In genomic region chr12:19323768-19324167, GRCh38 we compare ENCODE assay signal across 21 cellular contexts.
DNase-seq lines count a peak whose midpoint lies in the region; TF ChIP-seq lines count a peak whose summit lies in the region.
"Had no signal": no experiment of that assay in that cellular context is flagged by ENCODE, and none has a peak within 500 bp of the region (broad histone marks: within the 10 kb centered on the region; RNA-seq: fewer than 3 reads in every experiment).

No MANE protein-coding gene starts in this region.

- peak overlapping the region; percentile 66 for H3K27ac ChIP-seq in smooth muscle cell (ENCODE audit: low read depth)
- H3K27ac ChIP-seq: KMS-11 had no signal

- POLR2A ChIA-PET in BJ (lab: Charles Lee), result interaction anchor here (0.7 kb wide), 1 partner anchor 12 kb away, joined by 6 read pairs; no protein-coding TSS in a partner anchor

- CTCF ChIA-PET in BJ (lab: Yijun Ruan, JAX), result interaction anchor here (1.0 kb wide), 1 partner anchor 9 kb away, joined by 3 read pairs; no protein-coding TSS in a partner anchor

- peak overlapping the region; percentile 28 for H3K4me2 ChIP-seq in smooth muscle cell
- H3K4me2 ChIP-seq: KMS-11, SK-N-SH had no signal

- WGBS in smooth muscle cell (ENCODE audit: low lambda C conversion rate), result 2% methylated on average over 2 of the region's 2 CpGs

- H3K9ac ChIP-seq in smooth muscle cell (ENCODE audit: low read depth), result no peak overlapping the region
- H3K9ac ChIP-seq: KMS-11, SK-N-SH had no signal

- no peaks in the 10 kb centered on the region for H3K27me3 ChIP-seq in BJ (ENCODE audit: control insufficient read depth, insufficient read depth, low read length)
- H3K27me3 ChIP-seq in smooth muscle cell (ENCODE audit: low read depth), result no peaks in the 10 kb centered on the region

- no peaks in the 10 kb centered on the region for H3K36me3 ChIP-seq in BJ (ENCODE audit: control insufficient read depth, insufficient read depth, low read length)
- H3K36me3 ChIP-seq in smooth muscle cell (ENCODE audit: low read depth), result no peaks in the 10 kb centered on the region

- peaks cover 9% of the 10 kb centered on the region for H3K4me1 ChIP-seq in smooth muscle cell (ENCODE audit: low read depth)
- H3K4me1 ChIP-seq: Caco-2 had no signal

- no peaks in the 10 kb centered on the region for H3K9me3 ChIP-seq in smooth muscle cell (replicated peaks; ENCODE audit: low read depth)
- H3K9me3 ChIP-seq: Caco-2, SK-N-SH had no signal

- no peaks in the 10 kb centered on the region for H3F3A ChIP-seq in smooth muscle cell (ENCODE audit: low read depth)

- H3K4me3 ChIP-seq in BJ (ENCODE audit: low read depth, low read length) (no peak overlapping the region), fibroblast of villous mesenchyme (ENCODE audit: low read depth, low read length) (no peak overlapping the region), smooth muscle cell (no peak overlapping the region)

- H4K20me1 ChIP-seq in smooth muscle cell (ENCODE audit: low read depth), result no peaks in the 10 kb centered on the region

- peaks cover 2% of the 10 kb centered on the region for H3K79me2 ChIP-seq in smooth muscle cell (ENCODE audit: low read depth)

- no peak overlapping the region for H2AFZ ChIP-seq in smooth muscle cell (ENCODE audit: low read depth)

- TF ChIP-seq CTCF in BJ (IDR thresholded peaks at IDR 0.05; ENCODE audit: insufficient read depth, low read depth, low read length) (no peak), fibroblast of villous mesenchyme (IDR thresholded peaks at IDR 0.05; ENCODE audit: insufficient read depth, low read depth, low read length) (no peak), smooth muscle cell (IDR thresholded peaks at IDR 0.05; ENCODE audit: borderline replicate concordance, insufficient read depth, poor library complexity, severe bottlenecking) (no peak)

- DNase-seq in BJ (ENCODE audit: low read depth), result peak; percentile 71
- DNase-seq in LHCN-M2 (ENCODE audit: low read depth), result peak; percentile 42
- DNase-seq in fibroblast of villous mesenchyme (ENCODE audit: low read depth), result peak; percentile 95
- no peak for DNase-seq in smooth muscle cell (lab: John Stamatoyannopoulos, UW; ENCODE audit: unreplicated experiment)
- no peak for DNase-seq in stimulated activated CD4-positive, alpha-beta T cell treated with anti-CD3 and anti-CD28 coated beads, Interleukin-15, amount 100 ng/mL, for 24 hours
- no peak for DNase-seq in activated T-cell treated with anti-CD3 and anti-CD28 coated beads, Interleukin-2, amount 50 U/mL, for 1 hour
- DNase-seq in COLO829 (ENCODE audit: low spot score), result no peak
- DNase-seq: Caco-2; CD4-positive, CD25-positive, alpha-beta regulatory T cell; EL; H7; NCI-H1092 treated with DMSO at 0.1 percent for 48 hours; NCI-H2081; NCI-H2227 treated with DMSO at 0.1 percent for 48 hours; NCI-H510A treated with DMSO at 0.1 percent for 48 hours; NCI-H774; OCI-M1; SHP77 treated with DMSO at 0.1 percent for 48 hours; SK-N-SH; T-cell had no signal

Comparison
In these comparisons a context has a peak if more than half of its experiments do, and no peak if none do; other contexts are left out.
1. DNase-seq: peak in BJ (single experiment), LHCN-M2 (single experiment) and fibroblast of villous mesenchyme (single experiment); none in smooth muscle cell (single experiment), stimulated activated CD4-positive, alpha-beta T cell treated with anti-CD3 and anti-CD28 coated beads, Interleukin-15, amount 100 ng/mL, for 24 hours (single experiment), activated T-cell treated with anti-CD3 and anti-CD28 coated beads, Interleukin-2, amount 50 U/mL, for 1 hour (single experiment) and COLO829 (single experiment).